In the genomic region with DNA sequence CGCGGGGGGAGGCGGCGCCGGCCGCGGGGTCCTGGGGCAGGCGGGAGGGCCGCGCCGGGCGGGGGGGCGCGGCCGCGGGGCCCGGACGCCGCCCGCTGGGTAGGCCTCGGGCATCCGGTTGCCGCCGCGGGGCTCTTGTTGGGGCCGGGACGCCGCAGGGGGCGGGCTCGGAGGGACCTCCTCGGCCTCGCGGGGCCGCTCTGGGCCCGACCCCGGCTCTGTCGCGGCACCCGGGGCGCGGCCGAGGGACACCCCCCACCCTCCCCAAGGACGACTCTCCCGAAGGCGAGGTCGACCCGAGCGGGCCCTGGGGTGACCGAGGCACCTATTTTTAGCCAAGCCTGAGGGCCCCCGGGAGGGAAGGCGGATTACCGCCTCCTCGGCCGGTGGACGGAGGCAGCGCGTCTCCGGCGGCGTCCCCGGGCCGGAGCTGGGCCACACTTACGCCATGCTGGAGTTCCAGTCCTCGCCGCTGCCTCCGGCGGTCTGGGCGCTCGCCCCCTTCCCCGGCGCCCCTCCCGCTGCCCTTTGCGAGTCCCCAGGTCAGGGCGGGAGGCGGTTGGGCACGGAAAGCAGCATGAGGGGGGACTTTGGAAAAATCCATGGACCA, we compare ENCODE assay signal across 8 cellular contexts. TPM values are rescaled to one million over a fixed set of nuclear protein-coding genes. Genes with fewer than 3 reads are reported as not detected.
A peak's percentile ranks its signal among the peaks of the same experiment; 100 is the strongest.
DNase-seq lines count a peak whose midpoint lies in the region; ATAC-seq and TF ChIP-seq lines count a peak whose summit lies in the region.

No MANE protein-coding gene starts in this region.

- ATAC-seq in GM19328 (IDR thresholded peaks at IDR 0.05; ENCODE audit: unreplicated experiment) (peak; percentile 49), HG03442 (IDR thresholded peaks at IDR 0.05; ENCODE audit: unreplicated experiment) (peak; percentile 41), left colon (peak; percentile 43)

- peak overlapping the region; percentile 91 to 93 for H3K4me3 ChIP-seq in cardiac fibroblast (replicated peaks in 1 of 2; ENCODE audit: low read depth in 2 of 2, low read length in 2 of 2)

- TF ChIP-seq CTCF in VCaP (conservative IDR thresholded peaks at IDR 0.05) (no peak), cardiac fibroblast (IDR thresholded peaks at IDR 0.05; ENCODE audit: low read depth, low read length) (no peak)

- DNase-seq in AG20443 (ENCODE audit: low spot score) (peak; percentile 77), cardiac fibroblast (ENCODE audit: low read depth in 2 of 2) (peak; percentile 20 to 31), left colon (peak; percentile 41 to 65), COR-L47 (lab: John Stamatoyannopoulos, UW) (no peak)
- peak; percentile 13 for DNase-seq in stimulated activated CD4-positive, alpha-beta T cell treated with anti-CD3 and anti-CD28 coated beads, Interleukin-2, amount 100 ng/mL, for 4 hours (ENCODE audit: low read depth)

- intact Hi-C loops in left colon (cut with DNase I, micrococcal nuclease) = no loop called here

- peak overlapping the region; percentile 91 for H3K27ac ChIP-seq in VCaP

RNA-seq across cellular contexts. Expression of gene KTN1, which starts 0.5 kb away (rescaled TPM):
- 100 to 1,000 TPM; 210 to 241 TPM for total RNA-seq in left colon
